Comparison of ENCODE assay signal across 10 cellular contexts in genomic region chr22:40665312-40665711, GRCh38. TPM values are rescaled to one million over a fixed set of nuclear protein-coding genes. Genes with fewer than 3 reads are reported as not detected.
DNase-seq lines count a peak whose midpoint lies in the region; ATAC-seq and TF ChIP-seq lines count a peak whose summit lies in the region.
"Had no signal": no experiment of that assay in that cellular context is flagged by ENCODE, and none has a peak within 500 bp of the region (broad histone marks: within the 10 kb centered on the region; RNA-seq: fewer than 3 reads in every experiment).

No MANE protein-coding gene starts in this region.

- H3K27ac ChIP-seq in PC-3 (ENCODE audit: low read length) (peak overlapping the region; percentile 29), thyroid gland (peak overlapping the region; percentile 56 to 82 (median 68))

- H3K36me3 ChIP-seq in PC-3 (ENCODE audit: low read depth, low read length), result no peaks in the 10 kb centered on the region
- H3K36me3 ChIP-seq in thyroid gland, result no peaks in the 10 kb centered on the region
- H3K36me3 ChIP-seq in mucosa of descending colon (ENCODE audit: low read depth), result no peaks in the 10 kb centered on the region

- no peak overlapping the region for H3K4me2 ChIP-seq in PC-3 (ENCODE audit: low read length)

- H2AFZ ChIP-seq in PC-3 (ENCODE audit: low read length), result no peak overlapping the region

- CTCF ChIA-PET in PC-3 (lab: Charles Lee), result no interaction called here

- DNase-seq in PC-3 (no peak), fibroblast of peridontal ligament (ENCODE audit: extremely low read depth) (peak; percentile 92), myocyte (ENCODE audit: low read depth) (peak; percentile 81), thyroid gland (peak; percentile 71 to 82), NCI-H1105 treated with DMSO at 0.1 percent for 48 hours (lab: John Stamatoyannopoulos, UW) (no peak), mucosa of descending colon (no peak), mucosa of gallbladder (ENCODE audit: low spot score) (no peak)
- DNase-seq: DMS79, NCI-H1694 had no signal

- no peaks in the 10 kb centered on the region for H3K9me2 ChIP-seq in PC-3 (replicated peaks; ENCODE audit: low read length)

- POLR2A ChIA-PET in PC-3 (lab: Charles Lee; ENCODE audit: unreplicated experiment), result no interaction called here

- no peaks in the 10 kb centered on the region for H4K20me1 ChIP-seq in PC-3 (ENCODE audit: low read length)

- no peaks in the 10 kb centered on the region for H3F3A ChIP-seq in PC-3 (ENCODE audit: low read length, unreplicated experiment)

- no peak for TF ChIP-seq CTCF in PC-3 (conservative IDR thresholded peaks at IDR 0.05; ENCODE audit: low read depth, low read length)
- no peak for TF ChIP-seq CTCF in thyroid gland (IDR thresholded peaks at IDR 0.05)
- no peak for TF ChIP-seq CTCF in mucosa of descending colon (IDR thresholded peaks at IDR 0.05)

- intact Hi-C loops in PC-3 (cut with micrococcal nuclease), result no loop called here
- intact Hi-C loops in thyroid gland (cut with DNase I), result no loop called here
- intact Hi-C loops in mucosa of descending colon (cut with DNase I, micrococcal nuclease), result no loop called here

- no peak overlapping the region for H3K9ac ChIP-seq in PC-3 (ENCODE audit: low read length)

- H3K4me3 ChIP-seq in PC-3 (ENCODE audit: low read length) (no peak overlapping the region), thyroid gland (replicated peaks in 1 of 3) (no peak overlapping the region), mucosa of descending colon (no peak overlapping the region)

- no TSS peak for BruUV-seq in PC-3 (replicated peaks; lab: Mats Ljungman, UMichigan)

- H3K27me3 ChIP-seq in PC-3 (ENCODE audit: low read length) (no peaks in the 10 kb centered on the region), thyroid gland (no peaks in the 10 kb centered on the region)

- H3K9me3 ChIP-seq in PC-3 (ENCODE audit: low read length) (no peaks in the 10 kb centered on the region), thyroid gland (no peaks in the 10 kb centered on the region), mucosa of descending colon (no peaks in the 10 kb centered on the region)

- ATAC-seq in PC-3 (no peak), mucosa of descending colon (no peak), HG03108 (IDR thresholded peaks at IDR 0.05; ENCODE audit: unreplicated experiment) (no peak)

- no peaks in the 10 kb centered on the region for H3K79me2 ChIP-seq in PC-3 (ENCODE audit: low read length)

- H3K4me1 ChIP-seq in PC-3 (ENCODE audit: insufficient read depth, low read length) (no peaks in the 10 kb centered on the region), thyroid gland (peaks cover 11 to 23% of the 10 kb centered on the region in 2 donors), mucosa of descending colon (ENCODE audit: low read depth) (no peaks in the 10 kb centered on the region)

- TF ChIP-seq POLR2A in thyroid gland (IDR thresholded peaks at IDR 0.05), result no peak

- 29 to 51% methylated on average over 4 of the region's 4 CpGs for WGBS in thyroid gland, 2 donors

RNA-seq across cellular contexts. Expression of gene MCHR1, which starts 14.0 kb away (rescaled TPM):
- not detected in 2 replicates for total RNA-seq in PC-3 (2014; rRNA removed)
- total RNA-seq in myocyte, result 0.94 and 2.1 TPM in 2 replicates
- polyA plus RNA-seq in myocyte (2012), result 0.66 TPM
- not detected for total RNA-seq in thyroid gland
- total RNA-seq in mucosa of descending colon, result under 1 TPM in 1 of 3 donors, not detected in 2; 0.41 TPM
- total RNA-seq in mucosa of gallbladder, result 0.23 TPM

RNA-seq across cellular contexts. Expression of gene MRTFA, which starts 28.8 kb away (rescaled TPM):
- total RNA-seq in PC-3 (2014; rRNA removed) (28.0 and 32.6 TPM in 2 replicates), myocyte (47.0 and 51.1 TPM in 2 replicates), thyroid gland (100 to 1,000 TPM in 3 of 4 donors, 10 to 100 TPM in 1; 81.4 to 210 (median 122) TPM), mucosa of descending colon (10 to 100 TPM; 32.4 to 45.3 (median 35.0) TPM), mucosa of gallbladder (44.1 TPM)
- 26.7 TPM for polyA plus RNA-seq in myocyte (2012)

Comparison
In these comparisons a context has a peak if more than half of its experiments do, and no peak if none do; other contexts are left out.
1. DNase-seq: peak in fibroblast of peridontal ligament (single experiment), myocyte (single experiment) and thyroid gland (2 of 2); none in PC-3 (single experiment), NCI-H1105 treated with DMSO at 0.1 percent for 48 hours (single experiment), mucosa of descending colon (0 of 3) and mucosa of gallbladder (single experiment).